ENCODE assay signal across 8 cellular contexts in genomic region chr6:90610291-90610670, GRCh38. TPM values are rescaled to one million over a fixed set of nuclear protein-coding genes. Genes with fewer than 3 reads are reported as not detected.
DNase-seq lines count a peak whose midpoint lies in the region; ATAC-seq, FAIRE-seq and TF ChIP-seq lines count a peak whose summit lies in the region.

No MANE protein-coding gene starts in this region.

- CTCF ChIA-PET in HEK293 (lab: Yijun Ruan, JAX) = interaction anchor here (0.6 to 3.3 kb wide), 24 partner anchors 8 to 1106 kb away, joined by 3 to 25 read pairs (median 4); no protein-coding TSS in a partner anchor

- H3K9ac ChIP-seq in astrocyte (ENCODE audit: low read length) (peak overlapping the region; percentile 46), subcutaneous abdominal adipose tissue (ENCODE audit: low read length in 5 of 5) (peak overlapping the region in 3 of 5 donors; percentile 50 to 67 (median 56))

- H3K27me3 ChIP-seq in astrocyte (ENCODE audit: insufficient read depth, low read length) (peaks cover 28% of the 10 kb centered on the region), subcutaneous abdominal adipose tissue (ENCODE audit: control insufficient read depth in 5 of 5, insufficient read depth in 4 of 5, low read length in 5 of 5) (peaks cover 3 to 25% (median 16%) of the 10 kb centered on the region in 5 donors)

- no peaks in the 10 kb centered on the region for H3K36me3 ChIP-seq in HEK293 (ENCODE audit: control insufficient read depth in 2 of 2, insufficient read depth in 1 of 2, low read length in 2 of 2)
- H3K36me3 ChIP-seq in astrocyte (ENCODE audit: insufficient read depth, low read length) = no peaks in the 10 kb centered on the region
- no peaks in the 10 kb centered on the region for H3K36me3 ChIP-seq in subcutaneous abdominal adipose tissue (ENCODE audit: control insufficient read depth in 5 of 5, insufficient read depth in 5 of 5, low read length in 5 of 5)

- H3K27ac ChIP-seq in HEK293 (ENCODE audit: extremely low read depth, low read depth, low read length) = peak overlapping the region; percentile 93
- H3K27ac ChIP-seq in astrocyte (ENCODE audit: low read depth, low read length) = no peak overlapping the region
- H3K27ac ChIP-seq in subcutaneous abdominal adipose tissue (ENCODE audit: low read depth, low read length) = no peak overlapping the region

- ATAC-seq in GM21381 (IDR thresholded peaks at IDR 0.05; ENCODE audit: unreplicated experiment) = no peak
- ATAC-seq in HG02798 (IDR thresholded peaks at IDR 0.05; ENCODE audit: poor library complexity, unreplicated experiment) = no peak

- peak overlapping the region; percentile 84 for H3K4me3 Mint-ChIP-seq in astrocyte (ENCODE audit: unreplicated experiment)
- H3K4me3 Mint-ChIP-seq in immature natural killer cell = peak overlapping the region; percentile 55 to 82 (median 79)

- H3K36me3 Mint-ChIP-seq in astrocyte (ENCODE audit: low read depth, unreplicated experiment) = no peaks in the 10 kb centered on the region
- H3K36me3 Mint-ChIP-seq in immature natural killer cell = peaks cover 0 to 4% (median 0%) of the 10 kb centered on the region in 3 donors

- H2AFZ ChIP-seq in astrocyte (ENCODE audit: low read depth, low read length) = peak overlapping the region; percentile 98

- H4K20me1 ChIP-seq in astrocyte (ENCODE audit: insufficient read depth, low read length) = no peaks in the 10 kb centered on the region

- peaks cover 6% of the 10 kb centered on the region for H3K4me1 ChIP-seq in HEK293 (ENCODE audit: control insufficient read depth, insufficient read depth, low read length)
- peaks cover 6% of the 10 kb centered on the region for H3K4me1 ChIP-seq in astrocyte (ENCODE audit: insufficient read depth, low read length)
- H3K4me1 ChIP-seq in subcutaneous abdominal adipose tissue (ENCODE audit: control insufficient read depth in 5 of 5, insufficient read depth in 5 of 5, low read length in 5 of 5) = peaks cover 0 to 17% (median 16%) of the 10 kb centered on the region in 5 donors

- H3K4me1 Mint-ChIP-seq in astrocyte (ENCODE audit: low read depth, unreplicated experiment) = peaks cover 1% of the 10 kb centered on the region
- H3K4me1 Mint-ChIP-seq in immature natural killer cell = peaks cover 12 to 18% of the 10 kb centered on the region in 2 donors

- peak overlapping the region; percentile 37 for H3K27ac Mint-ChIP-seq in astrocyte (ENCODE audit: unreplicated experiment)
- no peak overlapping the region for H3K27ac Mint-ChIP-seq in immature natural killer cell

- H3K79me2 ChIP-seq in astrocyte (ENCODE audit: insufficient read depth, low read length) = no peaks in the 10 kb centered on the region

- no peak for FAIRE-seq in astrocyte (lab: Jason Lieb, UNC)

- peaks cover 12% of the 10 kb centered on the region for H3K27me3 Mint-ChIP-seq in astrocyte (ENCODE audit: low read depth, unreplicated experiment)
- H3K27me3 Mint-ChIP-seq in immature natural killer cell (ENCODE audit: low read depth in 3 of 3) = peaks cover 8 to 30% (median 21%) of the 10 kb centered on the region in 3 donors

- peak overlapping the region; percentile 16; the same call in 1 of the 2 replicates for H3K4me3 ChIP-seq in HEK293 (ENCODE audit: low read depth, low read length)
- H3K4me3 ChIP-seq in astrocyte (ENCODE audit: insufficient read depth, low read depth, low read length) = peak overlapping the region; percentile 59
- peak overlapping the region; percentile 70 to 78 (median 75) for H3K4me3 ChIP-seq in subcutaneous abdominal adipose tissue (ENCODE audit: low read depth in 1 of 5, low read length in 5 of 5)

- H3K4me2 ChIP-seq in astrocyte (ENCODE audit: low read length) = peak overlapping the region; percentile 88

- peak; percentile 55 for TF ChIP-seq CTCF in HEK293 (tag by site-specific recombination; IDR thresholded peaks at IDR 0.05)
- no peak for TF ChIP-seq CTCF in astrocyte (IDR thresholded peaks at IDR 0.05; ENCODE audit: insufficient read depth, low read depth, low read length)

- H3K9me3 ChIP-seq in HEK293 (ENCODE audit: control insufficient read depth, insufficient read depth, low read depth, low read length) (no peaks in the 10 kb centered on the region), astrocyte (ENCODE audit: insufficient read depth, low read depth, low read length) (no peaks in the 10 kb centered on the region), subcutaneous abdominal adipose tissue (ENCODE audit: control insufficient read depth in 5 of 5, low read length in 5 of 5) (no peaks in the 10 kb centered on the region)

- DNase-seq in Ammon's horn (ENCODE audit: low spot score) = peak; percentile 12
- no peak for DNase-seq in astrocyte (ENCODE audit: low read depth)
- no peak for DNase-seq in immature natural killer cell
- no peak for DNase-seq in NCI-H2107 treated with DMSO at 0.1 percent for 48 hours (lab: John Stamatoyannopoulos, UW; ENCODE audit: unreplicated experiment)

- no peaks in the 10 kb centered on the region for H3K9me3 Mint-ChIP-seq in astrocyte (ENCODE audit: unreplicated experiment)
- H3K9me3 Mint-ChIP-seq in immature natural killer cell = peaks cover 0 to 3% (median 0%) of the 10 kb centered on the region in 6 donors

- POLR2A ChIA-PET in HEK293 (lab: Yijun Ruan, JAX) = interaction anchor here (0.9 to 2.3 kb wide), 2 partner anchors 10 to 23 kb away, joined by 4 to 8 read pairs; partner anchors contain the start of gene MAP3K7

TF ChIP-seq in HEK293, 187 proteins besides CTCF, POLR2A, EP300 and RAD21 (continues in another document):
- TF ChIP-seq ZNF37A (tag by site-specific recombination; IDR thresholded peaks at IDR 0.05) = no peak
- no peak for TF ChIP-seq ZNF169 (tag by site-specific recombination; IDR thresholded peaks at IDR 0.05)
- TF ChIP-seq ZXDB (tag by site-specific recombination; IDR thresholded peaks at IDR 0.05) = no peak
- no peak for TF ChIP-seq ZNF768 (tag by site-specific recombination; IDR thresholded peaks at IDR 0.05)
- TF ChIP-seq ZBTB1 (tag by site-specific recombination; IDR thresholded peaks at IDR 0.05) = no peak
- TF ChIP-seq ZNF366 (tag by site-specific recombination; conservative IDR thresholded peaks at IDR 0.05) = no peak
- TF ChIP-seq ZNF354C (tag by site-specific recombination; IDR thresholded peaks at IDR 0.05; ENCODE audit: borderline replicate concordance, low read depth) = no peak
- no peak for TF ChIP-seq PRDM1 (tag by site-specific recombination; IDR thresholded peaks at IDR 0.05)
- no peak for TF ChIP-seq ZNF677 (tag by site-specific recombination; IDR thresholded peaks at IDR 0.05)
- TF ChIP-seq ZNF311 (tag by site-specific recombination; IDR thresholded peaks at IDR 0.05; ENCODE audit: borderline replicate concordance) = no peak
- TF ChIP-seq, protein P1, sequence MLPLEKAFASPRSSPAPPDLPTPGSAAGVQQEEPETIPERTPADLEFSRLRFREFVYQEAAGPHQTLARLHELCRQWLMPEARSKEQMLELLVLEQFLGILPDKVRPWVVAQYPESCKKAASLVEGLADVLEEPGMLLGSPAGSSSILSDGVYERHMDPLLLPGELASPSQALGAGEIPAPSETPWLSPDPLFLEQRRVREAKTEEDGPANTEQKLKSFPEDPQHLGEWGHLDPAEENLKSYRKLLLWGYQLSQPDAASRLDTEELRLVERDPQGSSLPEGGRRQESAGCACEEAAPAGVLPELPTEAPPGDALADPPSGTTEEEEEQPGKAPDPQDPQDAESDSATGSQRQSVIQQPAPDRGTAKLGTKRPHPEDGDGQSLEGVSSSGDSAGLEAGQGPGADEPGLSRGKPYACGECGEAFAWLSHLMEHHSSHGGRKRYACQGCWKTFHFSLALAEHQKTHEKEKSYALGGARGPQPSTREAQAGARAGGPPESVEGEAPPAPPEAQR (tag by site-specific recombination; IDR thresholded peaks at IDR 0.05) = no peak
- no peak for TF ChIP-seq MZF1 (tag by site-specific recombination; IDR thresholded peaks at IDR 0.05; ENCODE audit: borderline replicate concordance)
- no peak for TF ChIP-seq ZNF23 (tag by site-specific recombination; IDR thresholded peaks at IDR 0.05; ENCODE audit: borderline replicate concordance)
- no peak for TF ChIP-seq ZNF184 (tag by site-specific recombination; IDR thresholded peaks at IDR 0.05)
- no peak for TF ChIP-seq ZNF274 (IDR thresholded peaks at IDR 0.05; ENCODE audit: low read length)
- no peak for TF ChIP-seq ZNF274 (tag by site-specific recombination; IDR thresholded peaks at IDR 0.05; ENCODE audit: borderline replicate concordance)
- no peak for TF ChIP-seq ZNF292 (tag by site-specific recombination; IDR thresholded peaks at IDR 0.05; ENCODE audit: borderline replicate concordance, low read depth)
- TF ChIP-seq ZNF157 (tag by site-specific recombination; IDR thresholded peaks at IDR 0.05) = no peak
- TF ChIP-seq BCL11B (tag by site-specific recombination; IDR thresholded peaks at IDR 0.05; ENCODE audit: low read depth) = no peak
- no peak for TF ChIP-seq GLI4 (tag by site-specific recombination; IDR thresholded peaks at IDR 0.05)
- no peak for TF ChIP-seq GLIS1 (tag by site-specific recombination; IDR thresholded peaks at IDR 0.05)
- no peak for TF ChIP-seq KLF10 (tag by site-specific recombination; IDR thresholded peaks at IDR 0.05)
- no peak for TF ChIP-seq ZNF394 (tag by site-specific recombination; IDR thresholded peaks at IDR 0.05; ENCODE audit: borderline replicate concordance)
- TF ChIP-seq, protein P2, sequence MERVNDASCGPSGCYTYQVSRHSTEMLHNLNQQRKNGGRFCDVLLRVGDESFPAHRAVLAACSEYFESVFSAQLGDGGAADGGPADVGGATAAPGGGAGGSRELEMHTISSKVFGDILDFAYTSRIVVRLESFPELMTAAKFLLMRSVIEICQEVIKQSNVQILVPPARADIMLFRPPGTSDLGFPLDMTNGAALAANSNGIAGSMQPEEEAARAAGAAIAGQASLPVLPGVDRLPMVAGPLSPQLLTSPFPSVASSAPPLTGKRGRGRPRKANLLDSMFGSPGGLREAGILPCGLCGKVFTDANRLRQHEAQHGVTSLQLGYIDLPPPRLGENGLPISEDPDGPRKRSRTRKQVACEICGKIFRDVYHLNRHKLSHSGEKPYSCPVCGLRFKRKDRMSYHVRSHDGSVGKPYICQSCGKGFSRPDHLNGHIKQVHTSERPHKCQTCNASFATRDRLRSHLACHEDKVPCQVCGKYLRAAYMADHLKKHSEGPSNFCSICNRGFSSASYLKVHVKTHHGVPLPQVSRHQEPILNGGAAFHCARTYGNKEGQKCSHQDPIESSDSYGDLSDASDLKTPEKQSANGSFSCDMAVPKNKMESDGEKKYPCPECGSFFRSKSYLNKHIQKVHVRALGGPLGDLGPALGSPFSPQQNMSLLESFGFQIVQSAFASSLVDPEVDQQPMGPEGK (tag by site-specific recombination; IDR thresholded peaks at IDR 0.05) = peak; percentile 84
- TF ChIP-seq ZNF473 (tag by site-specific recombination; IDR thresholded peaks at IDR 0.05) = no peak
- no peak for TF ChIP-seq ZSCAN16 (tag by site-specific recombination; IDR thresholded peaks at IDR 0.05)

RNA-seq across cellular contexts. Expression of gene MAP3K7, which starts 23.4 kb away (rescaled TPM):
- total RNA-seq in astrocyte = 33.4 and 33.8 TPM in 2 replicates
- polyA plus RNA-seq in immature natural killer cell = 10 to 100 TPM; 15.7 to 26.4 (median 24.8) TPM

Comparison
In these comparisons a context has a peak if more than half of its experiments do, and no peak if none do; other contexts are left out.
1. H3K4me3 ChIP-seq: peak in every context shown above with its lines; median percentile 75 in subcutaneous abdominal adipose tissue; 59 in astrocyte; 16 in HEK293.